10 cellular contexts compared by ENCODE assay signal in the genomic region with DNA sequence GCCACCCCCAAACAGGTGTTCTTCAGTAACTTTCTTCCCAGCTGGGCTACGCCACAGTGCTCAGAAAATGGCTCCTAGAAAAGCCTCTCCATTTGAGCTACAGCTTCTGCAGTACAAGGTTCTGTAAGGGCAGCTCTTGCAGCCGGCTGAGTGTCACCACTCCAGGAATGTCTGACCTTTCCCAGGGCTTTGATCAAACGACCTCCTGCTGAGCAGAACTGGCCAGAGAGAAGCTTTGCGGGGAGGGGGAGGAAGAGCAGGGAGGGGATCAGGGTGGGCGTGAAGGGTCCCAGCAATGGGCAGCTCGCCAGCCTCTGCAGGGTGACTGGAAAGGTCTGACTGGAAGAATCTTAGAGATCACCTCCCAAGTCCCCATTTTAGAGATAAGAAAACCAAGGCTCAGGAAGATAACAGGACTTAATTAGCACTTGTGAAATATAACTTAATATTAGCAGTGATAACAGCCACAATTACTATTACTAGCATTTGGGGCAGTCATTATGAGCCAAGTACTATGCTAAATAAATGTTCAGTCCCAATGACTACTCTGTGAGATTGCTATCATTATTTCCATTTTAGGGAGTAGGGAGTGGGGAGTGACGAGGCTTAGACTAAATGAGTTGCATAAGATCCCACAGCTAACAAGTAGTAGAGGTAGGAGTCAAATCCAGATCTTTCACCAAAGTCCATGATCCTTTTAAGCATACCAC. TPM values are rescaled to one million over a fixed set of nuclear protein-coding genes. Genes with fewer than 3 reads are reported as not detected.
DNase-seq lines count a peak whose midpoint lies in the region; ATAC-seq and TF ChIP-seq lines count a peak whose summit lies in the region.
"Had no signal": no experiment of that assay in that cellular context is flagged by ENCODE, and none has a peak within 500 bp of the region (broad histone marks: within the 10 kb centered on the region; RNA-seq: fewer than 3 reads in every experiment).

No MANE protein-coding gene starts in this region.

- H3K27ac ChIP-seq in left lung: no peak overlapping the region
- no peak overlapping the region for H3K27ac ChIP-seq in tibial artery

- TF ChIP-seq CTCF in left lung (IDR thresholded peaks at IDR 0.05): no peak
- no peak for TF ChIP-seq CTCF in tibial artery (IDR thresholded peaks at IDR 0.05)
- TF ChIP-seq CTCF in GM13977 (IDR thresholded peaks at IDR 0.05; ENCODE audit: extremely low read depth, insufficient read depth, missing control alignments): no peak

- peak overlapping the region; percentile 74 for H3K27ac Mint-ChIP-seq in activated T-helper 2 cell treated with anti-CD3 and anti-CD28 coated beads, Interferon-gamma antibody, Interleukin-2, Interleukin-4, amounts not matched to agents 10 μg/mL and 5 μg/mL and 100 μg/mL, durations not matched to agents 14 hours and 24 hours and 36 hours

- peaks cover 26% of the 10 kb centered on the region for H3K36me3 Mint-ChIP-seq in activated T-helper 2 cell treated with anti-CD3 and anti-CD28 coated beads, Interferon-gamma antibody, Interleukin-2, Interleukin-4, amounts not matched to agents 10 μg/mL and 5 μg/mL and 100 μg/mL, durations not matched to agents 14 hours and 24 hours and 36 hours (ENCODE audit: low read depth)

- H3K27me3 ChIP-seq in left lung: no peaks in the 10 kb centered on the region
- H3K27me3 ChIP-seq in tibial artery: no peaks in the 10 kb centered on the region

- peaks cover 86% of the 10 kb centered on the region for H3K4me1 Mint-ChIP-seq in activated T-helper 2 cell treated with anti-CD3 and anti-CD28 coated beads, Interferon-gamma antibody, Interleukin-2, Interleukin-4, amounts not matched to agents 10 μg/mL and 5 μg/mL and 100 μg/mL, durations not matched to agents 14 hours and 24 hours and 36 hours (ENCODE audit: low read depth)

- no peaks in the 10 kb centered on the region for H3K27me3 Mint-ChIP-seq in activated T-helper 2 cell treated with anti-CD3 and anti-CD28 coated beads, Interferon-gamma antibody, Interleukin-2, Interleukin-4, amounts not matched to agents 10 μg/mL and 5 μg/mL and 100 μg/mL, durations not matched to agents 14 hours and 24 hours and 36 hours (ENCODE audit: low read depth)

- ATAC-seq in left lung (peak; percentile 12), HG02970 (IDR thresholded peaks at IDR 0.05; ENCODE audit: low FRiP score, unreplicated experiment) (no peak)

- peak; percentile 19 for DNase-seq in DMS53 (lab: John Stamatoyannopoulos, UW)
- no peak for DNase-seq in DMS53 treated with DMSO at 0.1 percent for 48 hours (lab: John Stamatoyannopoulos, UW; ENCODE audit: unreplicated experiment)
- DNase-seq in HEK293T (ENCODE audit: extremely low spot score): peak; percentile 24
- no peak for DNase-seq in activated T-helper 2 cell treated with anti-CD3 and anti-CD28 coated beads, Interferon-gamma antibody, Interleukin-2, Interleukin-4, amounts not matched to agents 10 μg/mL and 5 μg/mL and 100 μg/mL, durations not matched to agents 14 hours and 24 hours and 36 hours (ENCODE audit: low spot score)
- no peak for DNase-seq in left lung
- no peak for DNase-seq in tibial artery
- DNase-seq in GM13977 (ENCODE audit: low spot score): no peak
- DNase-seq: 8988T, NCI-H1694 had no signal

- no peaks in the 10 kb centered on the region for H3K4me1 ChIP-seq in left lung
- no peaks in the 10 kb centered on the region for H3K4me1 ChIP-seq in tibial artery

- in situ Hi-C loops in GM13977 (cut with MboI; ENCODE audit: low pct_unique_long_range_greater_than_20kb, low sequenced_read_pairs, unreplicated experiment): no loop called here

- CTCF ChIA-PET in HEK293T (lab: Yijun Ruan, JAX): no interaction called here

- H3K4me3 ChIP-seq in left lung (no peak overlapping the region), tibial artery (no peak overlapping the region)

- peak overlapping the region; percentile 63 for H3K4me3 Mint-ChIP-seq in activated T-helper 2 cell treated with anti-CD3 and anti-CD28 coated beads, Interferon-gamma antibody, Interleukin-2, Interleukin-4, amounts not matched to agents 10 μg/mL and 5 μg/mL and 100 μg/mL, durations not matched to agents 14 hours and 24 hours and 36 hours (ENCODE audit: low read depth)

- H3K9me3 ChIP-seq in left lung (no peaks in the 10 kb centered on the region), tibial artery (no peaks in the 10 kb centered on the region)

- intact Hi-C loops in activated T-helper 2 cell treated with anti-CD3 and anti-CD28 coated beads, Interferon-gamma antibody, Interleukin-2, Interleukin-4, amounts not matched to agents 10 μg/mL and 5 μg/mL and 100 μg/mL, durations not matched to agents 14 hours and 24 hours and 36 hours (cut with micrococcal nuclease): loop anchor here (2.0 to 5.0 kb wide), 3 partner anchors 17 to 505 kb away; a partner anchor contains a TSS
- intact Hi-C loops in left lung (cut with DNase I) (no loop called here), tibial artery (cut with DNase I; ENCODE audit: low total_unique reads) (no loop called here)

- H3K36me3 ChIP-seq in left lung (no peaks in the 10 kb centered on the region), tibial artery (no peaks in the 10 kb centered on the region)

- no peaks in the 10 kb centered on the region for H3K9me3 Mint-ChIP-seq in activated T-helper 2 cell treated with anti-CD3 and anti-CD28 coated beads, Interferon-gamma antibody, Interleukin-2, Interleukin-4, amounts not matched to agents 10 μg/mL and 5 μg/mL and 100 μg/mL, durations not matched to agents 14 hours and 24 hours and 36 hours

- POLR2A ChIA-PET in HEK293T (lab: Yijun Ruan, JAX): no interaction called here

TF ChIP-seq in HEK293T, 16 proteins besides CTCF, POLR2A, EP300 and RAD21:
- TF ChIP-seq FOXK2 (IDR thresholded peaks at IDR 0.05): no peak
- no peak for TF ChIP-seq TARDBP (IDR thresholded peaks at IDR 0.05)
- TF ChIP-seq BHLHE40 (IDR thresholded peaks at IDR 0.05; ENCODE audit: borderline replicate concordance): no peak
- TF ChIP-seq, protein P1, sequence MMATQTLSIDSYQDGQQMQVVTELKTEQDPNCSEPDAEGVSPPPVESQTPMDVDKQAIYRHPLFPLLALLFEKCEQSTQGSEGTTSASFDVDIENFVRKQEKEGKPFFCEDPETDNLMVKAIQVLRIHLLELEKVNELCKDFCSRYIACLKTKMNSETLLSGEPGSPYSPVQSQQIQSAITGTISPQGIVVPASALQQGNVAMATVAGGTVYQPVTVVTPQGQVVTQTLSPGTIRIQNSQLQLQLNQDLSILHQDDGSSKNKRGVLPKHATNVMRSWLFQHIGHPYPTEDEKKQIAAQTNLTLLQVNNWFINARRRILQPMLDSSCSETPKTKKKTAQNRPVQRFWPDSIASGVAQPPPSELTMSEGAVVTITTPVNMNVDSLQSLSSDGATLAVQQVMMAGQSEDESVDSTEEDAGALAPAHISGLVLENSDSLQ (IDR thresholded peaks at IDR 0.05): no peak
- TF ChIP-seq CTBP1 (IDR thresholded peaks at IDR 0.05; ENCODE audit: borderline replicate concordance): no peak
- TF ChIP-seq NFRKB (IDR thresholded peaks at IDR 0.05): no peak
- no peak for TF ChIP-seq ZNF384 (IDR thresholded peaks at IDR 0.05)
- no peak for TF ChIP-seq L3MBTL2 (conservative IDR thresholded peaks at IDR 0.05)
- no peak for TF ChIP-seq ELF4 (IDR thresholded peaks at IDR 0.05)
- TF ChIP-seq FOXA1 (IDR thresholded peaks at IDR 0.05): no peak
- no peak for TF ChIP-seq LEF1 (IDR thresholded peaks at IDR 0.05; ENCODE audit: borderline replicate concordance)
- no peak for TF ChIP-seq SUZ12 (IDR thresholded peaks at IDR 0.05)
- TF ChIP-seq FOXM1 (IDR thresholded peaks at IDR 0.05; ENCODE audit: borderline replicate concordance): no peak
- no peak for TF ChIP-seq HDGF (IDR thresholded peaks at IDR 0.05; ENCODE audit: borderline replicate concordance)
- TF ChIP-seq SP1 (IDR thresholded peaks at IDR 0.05): no peak
- no peak for TF ChIP-seq ARNT (IDR thresholded peaks at IDR 0.05)
TF ChIP-seq in HEK293T: peak in this region for 0.

RNA-seq across cellular contexts. Expression of a gene that starts 51.1 kb away (rescaled TPM):
- total RNA-seq in activated T-helper 2 cell treated with anti-CD3 and anti-CD28 coated beads, Interferon-gamma antibody, Interleukin-2, Interleukin-4, amounts not matched to agents 10 μg/mL and 5 μg/mL and 100 μg/mL, durations not matched to agents 14 hours and 24 hours and 36 hours: 74.0 and 77.0 TPM in 2 replicates
- total RNA-seq in left lung: 1 to 10 TPM; 4.1 to 7.1 TPM

Comparison
In these comparisons a context has a peak if more than half of its experiments do, and no peak if none do; other contexts are left out.
1. DNase-seq: peak in DMS53 (single experiment) and HEK293T (single experiment); none in DMS53 treated with DMSO at 0.1 percent for 48 hours (single experiment), activated T-helper 2 cell treated with anti-CD3 and anti-CD28 coated beads, Interferon-gamma antibody, Interleukin-2, Interleukin-4, amounts not matched to agents 10 μg/mL and 5 μg/mL and 100 μg/mL, durations not matched to agents 14 hours and 24 hours and 36 hours (single experiment), left lung (0 of 2), tibial artery (0 of 2) and GM13977 (single experiment).